In genomic region chr12:50928392-50928791, GRCh38 we compare ENCODE assay signal across 1 cellular context.
TF ChIP-seq lines count a peak whose summit lies in the region.

No MANE protein-coding gene starts in this region.

TF ChIP-seq in HEK293, 187 proteins besides CTCF, POLR2A, EP300 and RAD21 (continued from another document):
- TF ChIP-seq ZNF518A (tag by site-specific recombination; conservative IDR thresholded peaks at IDR 0.05; ENCODE audit: low read depth): peak; percentile 71
- TF ChIP-seq ZBTB10 (tag by site-specific recombination; IDR thresholded peaks at IDR 0.05): no peak
- TF ChIP-seq ZNF138 (tag by site-specific recombination; IDR thresholded peaks at IDR 0.05; ENCODE audit: borderline replicate concordance): no peak
- TF ChIP-seq ZSCAN30 (tag by site-specific recombination; IDR thresholded peaks at IDR 0.05): no peak
- peak; percentile 82 for TF ChIP-seq ZNF664 (tag by site-specific recombination; IDR thresholded peaks at IDR 0.05)
- TF ChIP-seq ZNF692 (tag by site-specific recombination; IDR thresholded peaks at IDR 0.05): peak; percentile 78
- TF ChIP-seq ZNF335 (tag by site-specific recombination; conservative IDR thresholded peaks at IDR 0.05): peak; percentile 49; the same call in 1 of the 2 replicates
- TF ChIP-seq ZNF341 (tag by site-specific recombination; IDR thresholded peaks at IDR 0.05; ENCODE audit: low read depth): no peak
- TF ChIP-seq SP7 (tag by site-specific recombination; IDR thresholded peaks at IDR 0.05): no peak
- no peak for TF ChIP-seq ZNF768 (tag by site-specific recombination; IDR thresholded peaks at IDR 0.05)
- TF ChIP-seq ZNF624 (tag by site-specific recombination; IDR thresholded peaks at IDR 0.05): no peak
- no peak for TF ChIP-seq KLF10 (tag by site-specific recombination; IDR thresholded peaks at IDR 0.05)
- peak; percentile 53; the same call in 1 of the 2 replicates for TF ChIP-seq PATZ1 (tag by site-specific recombination; IDR thresholded peaks at IDR 0.05)
- no peak for TF ChIP-seq ZNF433 (tag by site-specific recombination; IDR thresholded peaks at IDR 0.05; ENCODE audit: low read depth)
- TF ChIP-seq KLF7 (tag by site-specific recombination; IDR thresholded peaks at IDR 0.05; ENCODE audit: borderline replicate concordance): no peak
- no peak for TF ChIP-seq ZNF398 (tag by site-specific recombination; IDR thresholded peaks at IDR 0.05)
- TF ChIP-seq ZNF660 (tag by site-specific recombination; IDR thresholded peaks at IDR 0.05): 0 out of 2 replicates have a peak, but pooled peaks have one; percentile 37
- peak; percentile 23; the same call in 1 of the 2 replicates for TF ChIP-seq IKZF3 (tag by site-specific recombination; IDR thresholded peaks at IDR 0.05)
- no peak for TF ChIP-seq GLIS2 (tag by site-specific recombination; IDR thresholded peaks at IDR 0.05)
- 0 out of 2 replicates have a peak, but pooled peaks have one; percentile 31 for TF ChIP-seq ZNF558 (tag by site-specific recombination; IDR thresholded peaks at IDR 0.05)
- no peak for TF ChIP-seq HOXC10 (CRISPR knock-in tag; IDR thresholded peaks at IDR 0.05)
- TF ChIP-seq SP2 (tag by site-specific recombination; IDR thresholded peaks at IDR 0.05): no peak
- no peak for TF ChIP-seq PRDM6 (tag by site-specific recombination; IDR thresholded peaks at IDR 0.05)
- 0 out of 2 replicates have a peak, but pooled peaks have one; percentile 21 for TF ChIP-seq ZBTB8A (tag by site-specific recombination; IDR thresholded peaks at IDR 0.05)
- peak; percentile 12; the same call in 1 of the 2 replicates for TF ChIP-seq ZIC2 (tag by site-specific recombination; IDR thresholded peaks at IDR 0.05)
- 0 out of 2 replicates have a peak, but pooled peaks have one; percentile 16 for TF ChIP-seq YY1 (tag by site-specific recombination; IDR thresholded peaks at IDR 0.05)
